In the genomic region with DNA sequence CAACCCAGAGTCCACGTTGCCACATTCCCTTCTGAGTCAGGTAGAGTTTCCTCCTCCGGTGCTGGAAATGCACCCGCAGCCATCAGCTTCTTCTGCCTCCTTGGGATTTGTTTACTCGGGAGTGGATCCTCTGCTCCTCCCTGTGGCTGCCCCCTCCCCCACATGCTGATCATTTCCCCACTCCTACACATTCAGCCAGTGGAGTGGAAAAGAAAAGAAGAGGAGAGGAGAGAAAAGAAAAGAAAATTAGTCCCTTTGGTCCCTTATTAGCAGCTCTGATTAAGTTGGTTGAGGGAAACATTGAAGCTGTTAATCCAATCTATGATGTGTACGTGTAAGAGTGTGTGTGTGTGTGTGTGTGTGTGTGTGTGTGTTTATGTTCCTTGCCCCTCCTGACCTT, we compare ENCODE assay signal across 17 cellular contexts. TPM values are rescaled to one million over a fixed set of nuclear protein-coding genes. Genes with fewer than 3 reads are reported as not detected.
"Had no signal": no experiment of that assay in that cellular context is flagged by ENCODE, and none has a peak within 500 bp of the region (broad histone marks: within the 10 kb centered on the region; RNA-seq: fewer than 3 reads in every experiment).

No MANE protein-coding gene starts in this region.

- H3K9me3 ChIP-seq: breast epithelium, MG63, Peyer's patch, SJCRH30, SK-N-SH had no signal

- H3K27ac Mint-ChIP-seq: activated CD4-positive, alpha-beta memory T cell treated with anti-CD3 and anti-CD28 coated beads, Interleukin-2, amount 10 ng/mL, durations not matched to agents 7 days and 5 days; activated naive CD4-positive, alpha-beta T cell treated with anti-CD3 and anti-CD28 coated beads, Interleukin-2, amount 10 ng/mL, durations not matched to agents 7 days and 5 days; activated naive CD8-positive, alpha-beta T cell treated with anti-CD3 and anti-CD28 coated beads, Interleukin-2, amount 10 ng/mL, durations not matched to agents 7 days and 5 days; activated T-cell treated with anti-CD3 and anti-CD28 coated beads, Interleukin-2, amount 50 U/mL, for 72 hours; activated T-helper 2 cell treated with anti-CD3 and anti-CD28 coated beads, Interferon-gamma antibody, Interleukin-2, Interleukin-4, amounts not matched to agents 10 μg/mL and 5 μg/mL and 100 μg/mL, durations not matched to agents 14 hours and 24 hours and 36 hours had no signal

- H3K4me2 ChIP-seq: SK-N-SH had no signal

- H3K4me3 ChIP-seq: breast epithelium, MG63, Peyer's patch, SJCRH30 had no signal

- DNase-seq: NCI-H1417 treated with DMSO at 0.1 percent for 48 hours, NCI-H510A had no signal

- H3K4me1 Mint-ChIP-seq: activated CD4-positive, alpha-beta memory T cell treated with anti-CD3 and anti-CD28 coated beads, Interleukin-2, amount 10 ng/mL, durations not matched to agents 7 days and 5 days; activated naive CD4-positive, alpha-beta T cell treated with anti-CD3 and anti-CD28 coated beads, Interleukin-2, amount 10 ng/mL, durations not matched to agents 7 days and 5 days; activated naive CD8-positive, alpha-beta T cell treated with anti-CD3 and anti-CD28 coated beads, Interleukin-2, amount 10 ng/mL, durations not matched to agents 7 days and 5 days had no signal

- H3K27ac ChIP-seq: breast epithelium, Peyer's patch, RWPE1, SJCRH30, VCaP had no signal

- H3K4me1 ChIP-seq: breast epithelium, Peyer's patch, SJCRH30 had no signal

- H3K4me3 Mint-ChIP-seq: activated CD4-positive, alpha-beta memory T cell treated with anti-CD3 and anti-CD28 coated beads, Interleukin-2, amount 10 ng/mL, durations not matched to agents 7 days and 5 days; activated naive CD4-positive, alpha-beta T cell treated with anti-CD3 and anti-CD28 coated beads, Interleukin-2, amount 10 ng/mL, durations not matched to agents 7 days and 5 days; activated naive CD8-positive, alpha-beta T cell treated with anti-CD3 and anti-CD28 coated beads, Interleukin-2, amount 10 ng/mL, durations not matched to agents 7 days and 5 days; activated T-cell treated with anti-CD3 and anti-CD28 coated beads, Interleukin-2, amount 50 U/mL, for 72 hours had no signal

- H3K27me3 ChIP-seq: breast epithelium, MG63, Peyer's patch, SJCRH30 had no signal

- H3K36me3 ChIP-seq: breast epithelium, MG63, Peyer's patch, SJCRH30 had no signal

- H3K9me3 Mint-ChIP-seq: activated CD4-positive, alpha-beta memory T cell treated with anti-CD3 and anti-CD28 coated beads, Interleukin-2, amount 10 ng/mL, durations not matched to agents 7 days and 5 days; activated T-helper 2 cell treated with anti-CD3 and anti-CD28 coated beads, Interferon-gamma antibody, Interleukin-2, Interleukin-4, amounts not matched to agents 10 μg/mL and 5 μg/mL and 100 μg/mL, durations not matched to agents 14 hours and 24 hours and 36 hours had no signal

- H3K36me3 Mint-ChIP-seq: activated naive CD4-positive, alpha-beta T cell treated with anti-CD3 and anti-CD28 coated beads, Interleukin-2, amount 10 ng/mL, durations not matched to agents 7 days and 5 days; activated naive CD8-positive, alpha-beta T cell treated with anti-CD3 and anti-CD28 coated beads, Interleukin-2, amount 10 ng/mL, durations not matched to agents 7 days and 5 days had no signal

- H3K9ac ChIP-seq: SK-N-SH had no signal

RNA-seq across cellular contexts. Expression of gene CAPN8, which starts 36.6 kb away (rescaled TPM):
- total RNA-seq: activated CD8-positive, alpha-beta memory T cell treated with anti-CD3 and anti-CD28 coated beads for 36 hours; activated T-cell treated with anti-CD3 and anti-CD28 coated beads, Interleukin-2, amount 50 U/mL, for 72 hours; activated T-helper 2 cell treated with anti-CD3 and anti-CD28 coated beads, Interferon-gamma antibody, Interleukin-2, Interleukin-4, amounts not matched to agents 10 μg/mL and 5 μg/mL and 100 μg/mL, durations not matched to agents 14 hours and 24 hours and 36 hours; Right ventricle myocardium superior; SJCRH30; T-helper 2 cell treated with Interferon-gamma antibody and Interleukin-4, amounts not matched to agents 100 ng/mL and 5 ng/mL, for 36 hours had no signal
